In genomic region chr14:96012757-96013156, GRCh38 we compare ENCODE assay signal across 1 cellular context. TPM values are rescaled to one million over a fixed set of nuclear protein-coding genes. Genes with fewer than 3 reads are reported as not detected.
"Had no signal": no experiment of that assay in that cellular context is flagged by ENCODE, and none has a peak within 500 bp of the region (broad histone marks: within the 10 kb centered on the region; RNA-seq: fewer than 3 reads in every experiment).

No MANE protein-coding gene starts in this region.

RNA-seq across cellular contexts. Expression of gene C14orf132, which starts 26.4 kb away (rescaled TPM):
- polyA plus RNA-seq: immature natural killer cell had no signal
